ENCODE assay signal across 1 cellular context in genomic region chr10:27679996-27680395, GRCh38.
TF ChIP-seq lines count a peak whose summit lies in the region.

No MANE protein-coding gene starts in this region.

TF ChIP-seq in IMR-90, 13 proteins besides CTCF, POLR2A, EP300 and RAD21:
- TF ChIP-seq MXI1 (IDR thresholded peaks at IDR 0.05; ENCODE audit: borderline replicate concordance, low read depth, low read length) (no peak), NFE2L2 (IDR thresholded peaks at IDR 0.05; ENCODE audit: low read depth, low read length) (no peak), CHD1 (IDR thresholded peaks at IDR 0.05; ENCODE audit: low read depth, low read length) (no peak), RFX5 (IDR thresholded peaks at IDR 0.05; ENCODE audit: low read depth, low read length) (no peak), FOS (IDR thresholded peaks at IDR 0.05; ENCODE audit: low read depth, low read length) (no peak), MAZ (IDR thresholded peaks at IDR 0.05; ENCODE audit: borderline replicate concordance, low read depth, low read length) (no peak), ELK1 (IDR thresholded peaks at IDR 0.05; ENCODE audit: borderline replicate concordance, low read depth, low read length) (no peak), BHLHE40 (IDR thresholded peaks at IDR 0.05; ENCODE audit: low read depth, low read length) (no peak), MAFK (IDR thresholded peaks at IDR 0.05; ENCODE audit: low read depth, low read length) (no peak), SMC3 (IDR thresholded peaks at IDR 0.05; ENCODE audit: low read depth, low read length) (no peak), CEBPB (IDR thresholded peaks at IDR 0.05; ENCODE audit: low read depth, low read length) (no peak), RCOR1 (IDR thresholded peaks at IDR 0.05; ENCODE audit: insufficient replicate concordance, low read length) (no peak), USF2 (IDR thresholded peaks at IDR 0.05; ENCODE audit: low read depth, low read length) (no peak)
